Comparison of ENCODE assay signal across 28 cellular contexts in the genomic region with DNA sequence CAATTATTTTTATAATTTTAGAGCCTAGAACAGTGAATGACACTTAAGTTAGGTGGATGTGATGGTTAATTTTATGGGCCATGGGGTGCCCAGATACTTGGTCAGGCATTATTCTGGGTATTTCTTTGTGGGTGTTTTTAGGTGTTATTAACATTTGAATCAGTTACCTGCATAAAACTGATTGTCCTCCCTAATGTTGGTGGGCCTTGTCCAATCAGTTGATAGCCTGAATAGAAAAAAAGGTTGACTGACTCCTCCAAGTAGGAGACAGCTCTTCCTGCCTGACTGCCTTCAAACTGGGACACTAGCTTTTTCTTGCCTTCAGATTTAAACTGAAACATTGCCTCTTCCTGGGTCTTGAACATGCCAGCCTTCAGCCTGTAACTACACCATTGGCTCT.
"Had no signal": no experiment of that assay in that cellular context is flagged by ENCODE, and none has a peak within 500 bp of the region (broad histone marks: within the 10 kb centered on the region; RNA-seq: fewer than 3 reads in every experiment).

No MANE protein-coding gene starts in this region.

- H3K27ac ChIP-seq: colonic mucosa, coronary artery, dorsolateral prefrontal cortex, epithelial cell of prostate, esophagus muscularis mucosa, esophagus squamous epithelium, foreskin keratinocyte, gastrocnemius medialis, gastroesophageal sphincter, heart left ventricle, heart right ventricle had no signal

- ATAC-seq: effector memory CD8-positive, alpha-beta T cell; esophagus mucosa; foreskin keratinocyte; gastrocnemius medialis; gastroesophageal sphincter; heart left ventricle; heart right ventricle had no signal

- H3K9me3 ChIP-seq: colonic mucosa, esophagus muscularis mucosa, esophagus squamous epithelium, gastrocnemius medialis, gastroesophageal sphincter, heart left ventricle, heart right ventricle had no signal

- H3K27me3 ChIP-seq: colonic mucosa, dorsolateral prefrontal cortex, esophagus muscularis mucosa, esophagus squamous epithelium, foreskin keratinocyte, gastrocnemius medialis, gastroesophageal sphincter, heart left ventricle, heart right ventricle had no signal

- H3K4me1 ChIP-seq: colonic mucosa, esophagus muscularis mucosa, esophagus squamous epithelium, foreskin keratinocyte, gastrocnemius medialis, gastroesophageal sphincter had no signal

- DNase-seq: colonic mucosa; cortex of kidney; dermis blood vessel endothelial cell; dorsolateral prefrontal cortex; effector CD4-positive, alpha-beta T cell; effector CD8-positive, alpha-beta T cell; effector memory CD4-positive, alpha-beta T cell; effector memory CD8-positive, alpha-beta T cell; endodermal cell; erythroblast; esophagus squamous epithelium; foreskin fibroblast; foreskin keratinocyte; foreskin melanocyte; gastrocnemius medialis; glutamatergic neuron; head of caudate nucleus; heart left ventricle; heart right ventricle had no signal

- FAIRE-seq: colon, endometrium, endothelial cell of umbilical vein, frontal cortex had no signal

- H3K36me3 ChIP-seq: colonic mucosa, esophagus muscularis mucosa, esophagus squamous epithelium, gastrocnemius medialis, gastroesophageal sphincter, heart left ventricle, heart right ventricle had no signal

- H3K4me3 ChIP-seq: colonic mucosa, coronary artery, dorsolateral prefrontal cortex, esophagus muscularis mucosa, esophagus squamous epithelium, gastrocnemius medialis, gastroesophageal sphincter, heart left ventricle, heart right ventricle had no signal
